In genomic region chr2:85704800-85705679, GRCh38 we compare ENCODE assay signal across 9 cellular contexts. TPM values are rescaled to one million over a fixed set of nuclear protein-coding genes. Genes with fewer than 3 reads are reported as not detected.
A peak's percentile ranks its signal among the peaks of the same experiment; 100 is the strongest.
DNase-seq lines count a peak whose midpoint lies in the region; ATAC-seq, FAIRE-seq and TF ChIP-seq lines count a peak whose summit lies in the region.
"Had no signal": no experiment of that assay in that cellular context is flagged by ENCODE, and none has a peak within 500 bp of the region (broad histone marks: within the 10 kb centered on the region; RNA-seq: fewer than 3 reads in every experiment).

No MANE protein-coding gene starts in this region.

- H3K9me3 Mint-ChIP-seq in progenitor cell of endocrine pancreas (ENCODE audit: low read depth) = no peaks in the 10 kb centered on the region
- H3K9me3 Mint-ChIP-seq: brain had no signal

- no peaks in the 10 kb centered on the region for H3F3A ChIP-seq in PC-3 (ENCODE audit: low read length, unreplicated experiment)

- H3K9ac ChIP-seq in PC-3 (ENCODE audit: low read length) = no peak overlapping the region

- ATAC-seq in HG02610 (IDR thresholded peaks at IDR 0.05; ENCODE audit: unreplicated experiment) (peak; percentile 86), PC-3 (no peak), HG03521 (IDR thresholded peaks at IDR 0.05; ENCODE audit: unreplicated experiment) (no peak)

- POLR2A ChIA-PET in PC-3 (lab: Charles Lee; ENCODE audit: unreplicated experiment) = interaction anchor here (0.6 kb wide), 1 partner anchor 393 kb away, joined by 4 read pairs; no protein-coding TSS in a partner anchor

- H3K9me3 ChIP-seq in PC-3 (ENCODE audit: low read length) = no peaks in the 10 kb centered on the region

- no peaks in the 10 kb centered on the region for H3K36me3 ChIP-seq in PC-3 (ENCODE audit: low read depth, low read length)

- H3K4me1 Mint-ChIP-seq in progenitor cell of endocrine pancreas (ENCODE audit: low read depth) = peaks cover 3% of the 10 kb centered on the region

- no peak overlapping the region for H3K27ac Mint-ChIP-seq in progenitor cell of endocrine pancreas

- no peaks in the 10 kb centered on the region for H3K9me2 ChIP-seq in PC-3 (replicated peaks; ENCODE audit: low read length)

- H3K4me1 ChIP-seq in PC-3 (ENCODE audit: insufficient read depth, low read length) = peaks cover 43% of the 10 kb centered on the region

- no peak overlapping the region for H3K27ac ChIP-seq in PC-3 (ENCODE audit: low read length)

- CTCF ChIA-PET in PC-3 (lab: Charles Lee) = interaction anchor here (0.5 to 1.1 kb wide), 3 partner anchors 19 to 56 kb away, joined by 3 to 6 read pairs (median 3); no protein-coding TSS in a partner anchor

- H3K79me2 ChIP-seq in PC-3 (ENCODE audit: low read length) = no peaks in the 10 kb centered on the region

- no peak overlapping the region for H2AFZ ChIP-seq in PC-3 (ENCODE audit: low read length)

- no peak for DNase-seq in GM12891 (ENCODE audit: insufficient read length, low spot score)
- DNase-seq in SKM-1 (lab: John Stamatoyannopoulos, UW; ENCODE audit: unreplicated experiment) = peak; percentile 70
- DNase-seq in iris pigment epithelial cell (ENCODE audit: low read depth) = peak; percentile 46
- no peak for DNase-seq in stimulated activated CD4-positive, alpha-beta T cell treated with anti-CD3 and anti-CD28 coated beads, Interleukin-12 subunit alpha, Interleukin-12 subunit beta, amount 100 ng/mL, for 4 hours
- DNase-seq in PC-3 = no peak
- DNase-seq in progenitor cell of endocrine pancreas (ENCODE audit: low spot score, unreplicated experiment) = no peak

- H4K20me1 ChIP-seq in PC-3 (ENCODE audit: low read length) = no peaks in the 10 kb centered on the region

- peak; percentile 69 for FAIRE-seq in GM12891 (lab: Jason Lieb, UNC)

- no peak overlapping the region for H3K4me2 ChIP-seq in PC-3 (ENCODE audit: low read length)

- no peaks in the 10 kb centered on the region for H3K27me3 ChIP-seq in PC-3 (ENCODE audit: low read length)

- no peak overlapping the region for H3K4me3 Mint-ChIP-seq in progenitor cell of endocrine pancreas (ENCODE audit: low read depth)
- H3K4me3 Mint-ChIP-seq: brain had no signal

- H3K4me3 ChIP-seq in PC-3 (ENCODE audit: low read length) = no peak overlapping the region

- intact Hi-C loops in PC-3 (cut with micrococcal nuclease) = no loop called here

- H3K27me3 Mint-ChIP-seq in progenitor cell of endocrine pancreas = peaks cover 46% of the 10 kb centered on the region

- no TSS peak for BruUV-seq in PC-3 (replicated peaks; lab: Mats Ljungman, UMichigan)

- no peak for TF ChIP-seq POLR2A in GM12891 (IDR thresholded peaks at IDR 0.05; ENCODE audit: low read depth, low read length)

- H3K36me3 Mint-ChIP-seq in progenitor cell of endocrine pancreas (ENCODE audit: insufficient read depth) = no peaks in the 10 kb centered on the region
- H3K36me3 Mint-ChIP-seq: brain had no signal

- no peak for TF ChIP-seq CTCF in PC-3 (conservative IDR thresholded peaks at IDR 0.05; ENCODE audit: low read depth, low read length)
- TF ChIP-seq CTCF in progenitor cell of endocrine pancreas (IDR thresholded peaks at IDR 0.05; ENCODE audit: unreplicated experiment) = no peak

TF ChIP-seq in GM12891, 5 proteins besides CTCF, POLR2A, EP300 and RAD21:
- TF ChIP-seq POLR2AphosphoS5 (IDR thresholded peaks at IDR 0.05; ENCODE audit: low read depth, low read length) = no peak
- no peak for TF ChIP-seq TAF1 (IDR thresholded peaks at IDR 0.05; ENCODE audit: low read depth, low read length)
- TF ChIP-seq POU2F2 (IDR thresholded peaks at IDR 0.05; ENCODE audit: low read depth, low read length) = 0 out of 2 replicates have a peak, but pooled peaks have one; percentile 29
- TF ChIP-seq PAX5 (IDR thresholded peaks at IDR 0.05; ENCODE audit: insufficient read depth, low read length, severe bottlenecking) = no peak
- TF ChIP-seq SPI1 (IDR thresholded peaks at IDR 0.05; ENCODE audit: low read depth, low read length) = peak; percentile 92

RNA-seq across cellular contexts. Expression of gene GNLY, which starts 10.9 kb away (rescaled TPM):
- polyA plus RNA-seq in GM12891 (2012; ENCODE audit: low read depth, missing spikeins) = not detected
- total RNA-seq in PC-3 (2014; rRNA removed) (not detected in 2 replicates), progenitor cell of endocrine pancreas (not detected in 2 replicates)

RNA-seq across cellular contexts. Expression of gene SFTPB, which starts 37.0 kb away (rescaled TPM):
- polyA plus RNA-seq in GM12891 (2012; ENCODE audit: low read depth, missing spikeins) = not detected
- not detected in 2 replicates for total RNA-seq in PC-3 (2014; rRNA removed)
- total RNA-seq in progenitor cell of endocrine pancreas = not detected in 2 replicates

RNA-seq across cellular contexts. Expression of gene ATOH8, which starts 48.8 kb away (rescaled TPM):
- 0.05 TPM for polyA plus RNA-seq in GM12891 (2012; ENCODE audit: low read depth, missing spikeins)
- total RNA-seq in PC-3 (2014; rRNA removed) (0.04 TPM in 1 of 2 replicates, not detected in the other), progenitor cell of endocrine pancreas (1.3 and 1.7 TPM in 2 replicates)

Comparison
In these comparisons a context has a peak if more than half of its experiments do, and no peak if none do; other contexts are left out.
1. DNase-seq: peak in SKM-1 (single experiment) and iris pigment epithelial cell (single experiment); none in GM12891 (single experiment), stimulated activated CD4-positive, alpha-beta T cell treated with anti-CD3 and anti-CD28 coated beads, Interleukin-12 subunit alpha, Interleukin-12 subunit beta, amount 100 ng/mL, for 4 hours (single experiment), PC-3 (single experiment) and progenitor cell of endocrine pancreas (single experiment).